In genomic region chr22:32417906-32418305, GRCh38 we compare ENCODE assay signal across 10 cellular contexts. TPM values are rescaled to one million over a fixed set of nuclear protein-coding genes. Genes with fewer than 3 reads are reported as not detected.
"Had no signal": no experiment of that assay in that cellular context is flagged by ENCODE, and none has a peak within 500 bp of the region (broad histone marks: within the 10 kb centered on the region; RNA-seq: fewer than 3 reads in every experiment).

No MANE protein-coding gene starts in this region.

- H3K27ac ChIP-seq: HL-60 had no signal

- H3K27ac Mint-ChIP-seq: IgD-negative memory B cell had no signal

- ATAC-seq: HepG2, K562 had no signal

- FAIRE-seq: HepG2, HTR-8/SVneo, K562 had no signal

- H3K9me3 Mint-ChIP-seq: IgD-negative memory B cell had no signal

- H3K4me3 Mint-ChIP-seq: IgD-negative memory B cell had no signal

- DNase-seq: IMR-90, KBM-7, KG1 had no signal

- H3K4me3 ChIP-seq: K562 had no signal

RNA-seq across cellular contexts. Expression of gene BPIFC, which starts 46.3 kb away (rescaled TPM):
- total RNA-seq: HepG2, HT-29, HT1080, IMR-90, K562 had no signal
- polyA plus RNA-seq: HepG2, IgD-negative memory B cell, IMR-90, K562 had no signal
